ENCODE assay signal across 24 cellular contexts in the genomic region with DNA sequence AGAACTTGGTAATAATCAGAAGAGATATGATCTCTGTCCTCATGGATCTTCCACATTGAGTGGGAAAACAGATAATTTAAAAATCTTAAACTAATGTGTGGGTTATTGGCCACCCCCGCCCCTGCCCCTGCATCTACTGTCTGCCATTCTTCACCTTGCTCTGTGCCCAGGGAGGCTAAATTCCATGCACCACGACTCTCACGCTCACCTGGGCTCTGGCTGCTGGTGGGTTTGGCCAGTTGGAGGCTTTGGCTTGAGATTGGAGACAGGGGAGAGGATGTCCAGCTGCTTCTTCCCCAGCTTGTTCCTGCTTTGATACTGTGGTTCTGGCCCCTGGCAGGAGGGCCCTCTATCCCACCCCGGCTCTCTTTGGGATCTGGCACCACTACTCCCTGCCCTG.
DNase-seq lines count a peak whose midpoint lies in the region; ATAC-seq and TF ChIP-seq lines count a peak whose summit lies in the region.
"Had no signal": no experiment of that assay in that cellular context is flagged by ENCODE, and none has a peak within 500 bp of the region (broad histone marks: within the 10 kb centered on the region; RNA-seq: fewer than 3 reads in every experiment).

No MANE protein-coding gene starts in this region.

- H3K27ac ChIP-seq in spleen = no peak overlapping the region
- H3K27ac ChIP-seq: BLaER1 had no signal

- DNase-seq in neural crest cell (ENCODE audit: low read depth, low spot score) = no peak
- peak; percentile 47 for DNase-seq in posterior vena cava (ENCODE audit: low spot score)
- peak; percentile 19 for DNase-seq in spleen
- DNase-seq in RKO (ENCODE audit: low spot score) = no peak
- DNase-seq in midbrain (lab: John Stamatoyannopoulos, UW) = no peak
- DNase-seq: 8988T; ACHN; BE2C; C1 segment of cervical spinal cord; CD4-positive, alpha-beta memory T cell; CD4-positive, CD25-positive, alpha-beta regulatory T cell; CD8-positive, alpha-beta memory T cell; COR-L47; DMS 273 treated with DMSO at 0.1 percent for 48 hours; DMS153; DMS53; DMS79; DND-41; EL; GDM1 had no signal

- H3K4me1 ChIP-seq in spleen = peaks cover 0 to 8% (median 0%) of the 10 kb centered on the region in 6 donors
- H3K4me1 ChIP-seq: BE2C, BLaER1 had no signal

- no peaks in the 10 kb centered on the region for H3K36me3 ChIP-seq in spleen
- H3K36me3 ChIP-seq: BE2C, BLaER1 had no signal

- no peaks in the 10 kb centered on the region for H3K36me3 Mint-ChIP-seq in neural crest cell (ENCODE audit: low read depth)
- H3K36me3 Mint-ChIP-seq: CD14-positive monocyte; CD4-positive, alpha-beta memory T cell; CD4-positive, CD25-positive, alpha-beta regulatory T cell; CD8-positive, alpha-beta memory T cell had no signal

- H3K27me3 ChIP-seq in spleen (replicated peaks in 1 of 7) = peaks cover 5 to 86% (median 20%) of the 10 kb centered on the region in 7 donors

- TF ChIP-seq POLR2A in spleen (IDR thresholded peaks at IDR 0.05) = no peak

- H3K4me3 ChIP-seq in spleen = no peak overlapping the region
- H3K4me3 ChIP-seq: BLaER1, GM12878 had no signal

- H3K27me3 Mint-ChIP-seq in neural crest cell (ENCODE audit: low read depth) = peaks cover 52% of the 10 kb centered on the region

- no peak for TF ChIP-seq CTCF in neural crest cell (conservative IDR thresholded peaks at IDR 0.05)
- no peak for TF ChIP-seq CTCF in spleen (IDR thresholded peaks at IDR 0.05 in 8 of 11, conservative IDR thresholded peaks at IDR 0.05 in 3 of 11)

- ATAC-seq in HG03571 (IDR thresholded peaks at IDR 0.05; ENCODE audit: unreplicated experiment) = no peak
- ATAC-seq: GM12878 had no signal

- peaks cover 15% of the 10 kb centered on the region for H3K4me1 Mint-ChIP-seq in neural crest cell
- H3K4me1 Mint-ChIP-seq: CD14-positive monocyte; CD4-positive, CD25-positive, alpha-beta regulatory T cell had no signal

- peak overlapping the region; percentile 67 for H3K4me3 Mint-ChIP-seq in neural crest cell
- H3K4me3 Mint-ChIP-seq: CD14-positive monocyte; CD4-positive, alpha-beta memory T cell; CD4-positive, CD25-positive, alpha-beta regulatory T cell; CD8-positive, alpha-beta memory T cell had no signal

- intact Hi-C loops in posterior vena cava (cut with DNase I) = no loop called here
- intact Hi-C loops in spleen (cut with DNase I; ENCODE audit: low total_unique reads) = no loop called here

- no peak overlapping the region for H3K27ac Mint-ChIP-seq in neural crest cell (ENCODE audit: unreplicated experiment)
- H3K27ac Mint-ChIP-seq: CD14-positive monocyte; CD4-positive, alpha-beta memory T cell; CD4-positive, CD25-positive, alpha-beta regulatory T cell; CD8-positive, alpha-beta memory T cell had no signal

- WGBS in spleen, 5 donors = 61 to 80% (median 67%) methylated on average over 4 of the region's 4 CpGs

- peaks cover 0 to 14% (median 0%) of the 10 kb centered on the region in 8 donors for H3K9me3 ChIP-seq in spleen
- H3K9me3 ChIP-seq: BE2C had no signal

- H3K9me3 Mint-ChIP-seq in neural crest cell = peaks cover 2% of the 10 kb centered on the region

Comparison
In these comparisons a context has a peak if more than half of its experiments do, and no peak if none do; other contexts are left out.
1. DNase-seq: peak in posterior vena cava (single experiment) and spleen (single experiment); none in neural crest cell (single experiment), RKO (single experiment) and midbrain (single experiment).